In genomic region chr13:92951273-92951820, GRCh38 we compare ENCODE assay signal across 14 cellular contexts.
DNase-seq lines count a peak whose midpoint lies in the region; ATAC-seq, FAIRE-seq and TF ChIP-seq lines count a peak whose summit lies in the region.
"Had no signal": no experiment of that assay in that cellular context is flagged by ENCODE, and none has a peak within 500 bp of the region (broad histone marks: within the 10 kb centered on the region; RNA-seq: fewer than 3 reads in every experiment).

No MANE protein-coding gene starts in this region.

- TF ChIP-seq EP300 in HepG2 (IDR thresholded peaks at IDR 0.05; ENCODE audit: low read depth in 2 of 2, low read length in 2 of 2) (no peak), HepG2 (CRISPR knock-in tag; IDR thresholded peaks at IDR 0.05; ENCODE audit: borderline replicate concordance) (no peak)

- BruUV-seq in HepG2 (replicated peaks; lab: Mats Ljungman, UMichigan): no TSS peak

- TF ChIP-seq CTCF in HepG2 (CRISPR knock-in tag; IDR thresholded peaks at IDR 0.05) (no peak), right lobe of liver (IDR thresholded peaks at IDR 0.05) (no peak)

- H3K9me3 ChIP-seq in HepG2 (ENCODE audit: low read length) (no peaks in the 10 kb centered on the region), right lobe of liver (no peaks in the 10 kb centered on the region)

- TF ChIP-seq RAD21 in HepG2 (CRISPR knock-in tag; IDR thresholded peaks at IDR 0.05): no peak

- H3K27ac ChIP-seq in HepG2 (ENCODE audit: extremely low read length, insufficient read depth, low read length): no peak overlapping the region
- no peak overlapping the region for H3K27ac ChIP-seq in right lobe of liver

- DNase-seq in HepG2 (ENCODE audit: low spot score) (no peak), right lobe of liver (no peak), OCI-M1 (lab: John Stamatoyannopoulos, UW) (peak; percentile 29), kidney glomerular epithelial cell (lab: John Stamatoyannopoulos, UW) (peak; percentile 34), NCI-H1436 treated with DMSO at 0.1 percent for 48 hours (lab: John Stamatoyannopoulos, UW) (no peak), SHP77 treated with DMSO at 0.1 percent for 48 hours (lab: John Stamatoyannopoulos, UW) (no peak)
- DNase-seq: CD4-positive, CD25-positive, alpha-beta regulatory T cell; H7; MV-4-11; NCI-H1417 treated with DMSO at 0.1 percent for 48 hours; NCI-H2081 treated with DMSO at 0.1 percent for 48 hours; SIG-M5 had no signal

- TF ChIP-seq POLR2A in HepG2 (IDR thresholded peaks at IDR 0.05; ENCODE audit: insufficient read depth in 1 of 2, low read depth in 2 of 2, low read length in 2 of 2) (no peak), right lobe of liver (IDR thresholded peaks at IDR 0.05) (no peak)

- H3K9ac ChIP-seq in HepG2 (ENCODE audit: insufficient read depth, low read depth, low read length): no peak overlapping the region

- no peaks in the 10 kb centered on the region for H3K79me2 ChIP-seq in HepG2 (ENCODE audit: insufficient read depth, low read length)

- H3K36me3 ChIP-seq in HepG2 (replicated peaks in 1 of 2; ENCODE audit: control insufficient read depth in 1 of 2, insufficient read depth in 2 of 2, low read length in 2 of 2) (no peaks in the 10 kb centered on the region), right lobe of liver (no peaks in the 10 kb centered on the region)

- in situ Hi-C loops in HepG2 (cut with HindIII; ENCODE audit: extremely low pct_ligation_motif_present, low pct_unique_long_range_greater_than_20kb): loop anchor here (25.0 kb wide), 1 partner anchor 1411 kb away; no protein-coding TSS in a partner anchor

- no peak for FAIRE-seq in HepG2 (lab: Jason Lieb, UNC)

- no peak for ATAC-seq in HepG2
- ATAC-seq in right lobe of liver: no peak
- no peak for ATAC-seq in HG02571 (IDR thresholded peaks at IDR 0.05; ENCODE audit: unreplicated experiment)
- ATAC-seq in GM19035 (IDR thresholded peaks at IDR 0.05; ENCODE audit: unreplicated experiment): no peak

- CTCF ChIA-PET in HepG2 (lab: Yijun Ruan, JAX; ENCODE audit: low intra/inter-chr PET ratio, low total read pairs): no interaction called here

- intact Hi-C loops in HepG2 (cut with micrococcal nuclease; ENCODE audit: unreplicated experiment): no loop called here
- intact Hi-C loops in right lobe of liver (cut with DNase I): no loop called here

- WGBS in HepG2 (ENCODE audit: low lambda C conversion rate): 20% methylated on average over 4 of the region's 7 CpGs
- 51% methylated on average over 7 of the region's 7 CpGs for WGBS in right lobe of liver (ENCODE audit: insufficient coverage, low coverage, low lambda C conversion rate, missing lambda C conversion rate)

- no peaks in the 10 kb centered on the region for H4K20me1 ChIP-seq in HepG2 (ENCODE audit: insufficient read depth, low read length)

- H3K4me3 ChIP-seq in HepG2 (replicated peaks in 1 of 3; ENCODE audit: insufficient read depth in 1 of 3, low read depth in 2 of 3, low read length in 3 of 3) (no peak overlapping the region), right lobe of liver (no peak overlapping the region)

- H3K4me2 ChIP-seq in HepG2 (ENCODE audit: low read depth, low read length): no peak overlapping the region

- no peak overlapping the region for H2AFZ ChIP-seq in HepG2 (ENCODE audit: low read length)

- H3K4me1 ChIP-seq in HepG2 (ENCODE audit: insufficient read depth, low read length): no peaks in the 10 kb centered on the region
- H3K4me1 ChIP-seq in right lobe of liver: no peaks in the 10 kb centered on the region

- POLR2A ChIA-PET in HepG2 (lab: Yijun Ruan, JAX): no interaction called here

- no peaks in the 10 kb centered on the region; a peak in 2 of 5 replicates for H3K27me3 ChIP-seq in HepG2 (ENCODE audit: control insufficient read depth in 1 of 2, insufficient read depth in 2 of 2, low read length in 2 of 2)
- no peaks in the 10 kb centered on the region for H3K27me3 ChIP-seq in right lobe of liver

TF ChIP-seq in HepG2, 621 proteins besides CTCF, POLR2A, EP300 and RAD21:
- TF ChIP-seq ATF7 (IDR thresholded peaks at IDR 0.05) (peak; percentile 48), ATF7 (CRISPR knock-in tag; IDR thresholded peaks at IDR 0.05) (no peak), SNAI1 (CRISPR knock-in tag; IDR thresholded peaks at IDR 0.05; ENCODE audit: borderline replicate concordance) (no peak), ZNF580 (CRISPR knock-in tag; IDR thresholded peaks at IDR 0.05; ENCODE audit: borderline replicate concordance, low read depth) (no peak), ZBTB40 (IDR thresholded peaks at IDR 0.05) (no peak), ZBTB40 (CRISPR knock-in tag; IDR thresholded peaks at IDR 0.05) (no peak)

Comparison
In these comparisons a context has a peak if more than half of its experiments do, and no peak if none do; other contexts are left out.
1. DNase-seq: peak in OCI-M1 (single experiment) and kidney glomerular epithelial cell (single experiment); none in HepG2 (single experiment), right lobe of liver (0 of 3), NCI-H1436 treated with DMSO at 0.1 percent for 48 hours (single experiment) and SHP77 treated with DMSO at 0.1 percent for 48 hours (single experiment).